8 cellular contexts compared by ENCODE assay signal in genomic region chr20:41003143-41003932, GRCh38.
DNase-seq lines count a peak whose midpoint lies in the region; ATAC-seq lines count a peak whose summit lies in the region.

No MANE protein-coding gene starts in this region.

- peaks cover 64% of the 10 kb centered on the region for H3K4me1 Mint-ChIP-seq in dendritic cell treated with granulocyte-macrophage colony-stimulating factor and Interleukin-4, amounts not matched to agents 40 ng/mL and 50 ng/mL, for 4 days (ENCODE audit: low read depth)

- peak overlapping the region; percentile 17 for H3K4me3 Mint-ChIP-seq in dendritic cell treated with granulocyte-macrophage colony-stimulating factor and Interleukin-4, amounts not matched to agents 40 ng/mL and 50 ng/mL, for 4 days

- H3K36me3 ChIP-seq in mucosa of rectum (ENCODE audit: control insufficient read depth in 2 of 2, insufficient read depth in 2 of 2, low read length in 2 of 2) = no peaks in the 10 kb centered on the region

- H3K36me3 Mint-ChIP-seq in dendritic cell treated with granulocyte-macrophage colony-stimulating factor and Interleukin-4, amounts not matched to agents 40 ng/mL and 50 ng/mL, for 4 days (ENCODE audit: low read depth) = no peaks in the 10 kb centered on the region

- peak overlapping the region; percentile 91 to 96 for H3K27ac ChIP-seq in mucosa of rectum (ENCODE audit: low read depth in 2 of 2, low read length in 2 of 2)

- no peaks in the 10 kb centered on the region for H3K9me3 ChIP-seq in mucosa of rectum (ENCODE audit: control insufficient read depth in 2 of 2, low read length in 2 of 2)

- H3K27me3 ChIP-seq in mucosa of rectum (ENCODE audit: control insufficient read depth in 2 of 2, insufficient read depth in 2 of 2, low read length in 2 of 2) = no peaks in the 10 kb centered on the region

- H3K9me3 Mint-ChIP-seq in dendritic cell treated with granulocyte-macrophage colony-stimulating factor and Interleukin-4, amounts not matched to agents 40 ng/mL and 50 ng/mL, for 4 days = no peaks in the 10 kb centered on the region

- peaks cover 37 to 39% of the 10 kb centered on the region in 2 donors for H3K4me1 ChIP-seq in mucosa of rectum (ENCODE audit: control insufficient read depth in 2 of 2, insufficient read depth in 2 of 2, low read length in 2 of 2)

- intact Hi-C loops in dendritic cell treated with granulocyte-macrophage colony-stimulating factor and Interleukin-4, amounts not matched to agents 40 ng/mL and 50 ng/mL, for 4 days (cut with micrococcal nuclease) = loop anchor here (1.0 kb wide), 1 partner anchor 12 kb away; no protein-coding TSS in a partner anchor

- H3K27ac Mint-ChIP-seq in dendritic cell treated with granulocyte-macrophage colony-stimulating factor and Interleukin-4, amounts not matched to agents 40 ng/mL and 50 ng/mL, for 4 days = peak overlapping the region; percentile 82

- H3K4me3 ChIP-seq in mucosa of rectum (ENCODE audit: low read length in 2 of 2) = peak overlapping the region; percentile 47 to 65

- ATAC-seq in GM19452 (IDR thresholded peaks at IDR 0.05; ENCODE audit: unreplicated experiment) = peak; percentile 51
- ATAC-seq in GM18870 (IDR thresholded peaks at IDR 0.05; ENCODE audit: unreplicated experiment) = no peak

- H3K9ac ChIP-seq in mucosa of rectum (ENCODE audit: low read depth in 1 of 2, low read length in 2 of 2) = peak overlapping the region; percentile 63 to 73

- no peaks in the 10 kb centered on the region for H3K27me3 Mint-ChIP-seq in dendritic cell treated with granulocyte-macrophage colony-stimulating factor and Interleukin-4, amounts not matched to agents 40 ng/mL and 50 ng/mL, for 4 days

- DNase-seq in NCI-H2196 treated with DMSO at 0.1 percent for 48 hours (lab: John Stamatoyannopoulos, UW; ENCODE audit: unreplicated experiment) (peak; percentile 99), NCI-H526 treated with DMSO at 0.1 percent for 48 hours (lab: John Stamatoyannopoulos, UW) (no peak)
- peak; percentile 81 for DNase-seq in activated CD4-positive, alpha-beta T cell treated with anti-CD3 and anti-CD28 coated beads for 48 hours
- peak; percentile 35 for DNase-seq in stimulated activated CD8-positive, alpha-beta memory T cell treated with anti-CD3 and anti-CD28 coated beads, Interleukin-7, amount 100 ng/mL, for 24 hours (ENCODE audit: low read depth)
